35 cellular contexts compared by ENCODE assay signal in the genomic region with DNA sequence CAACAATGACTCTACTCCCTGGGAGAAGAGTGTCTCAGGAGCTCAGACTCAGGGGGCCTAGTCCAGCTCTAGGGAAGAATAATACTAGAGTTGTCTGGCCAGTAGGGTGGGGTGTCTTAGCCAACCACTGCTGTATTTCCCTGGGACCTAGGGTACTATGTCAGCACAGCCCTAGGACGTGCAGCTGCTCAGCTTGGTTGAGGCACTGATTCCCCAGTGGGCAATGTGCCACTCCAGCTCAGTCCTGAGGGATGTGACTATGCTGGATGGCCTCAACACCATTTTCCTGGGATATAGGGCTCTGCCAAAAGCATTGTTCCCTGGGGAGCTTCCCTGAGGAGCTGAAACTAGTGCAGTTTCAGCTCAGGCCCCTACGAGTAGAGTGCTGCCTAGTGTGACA. TPM values are rescaled to one million over a fixed set of nuclear protein-coding genes. Genes with fewer than 3 reads are reported as not detected.
"Had no signal": no experiment of that assay in that cellular context is flagged by ENCODE, and none has a peak within 500 bp of the region (broad histone marks: within the 10 kb centered on the region; RNA-seq: fewer than 3 reads in every experiment).

No MANE protein-coding gene starts in this region.

- H3K27me3 ChIP-seq: ascending aorta, cardiac muscle cell had no signal

- H3K36me3 ChIP-seq: ascending aorta, cardiac muscle cell had no signal

- DNase-seq: activated B cell treated with CpG ODN at 0.5 μM for 24 hours; activated CD4-positive, alpha-beta memory T cell treated with anti-CD3 and anti-CD28 coated beads for 36 hours; activated CD4-positive, alpha-beta T cell treated with anti-CD3 and anti-CD28 coated beads for 4 hours; activated CD4-positive, alpha-beta T cell treated with anti-CD3 and anti-CD28 coated beads, Interleukin-2, amount 10 ng/mL, durations not matched to agents 24 days and 14 days; activated CD4-positive, alpha-beta T cell treated with anti-CD3 and anti-CD28 coated beads, Interleukin-2, amount 50 U/mL, for 1 hour; activated CD4-positive, alpha-beta T cell treated with anti-CD3 and anti-CD28 coated beads, Interleukin-2, amount 50 U/mL, for 4 hours; activated CD4-positive, CD25-positive, alpha-beta regulatory T cell treated with anti-CD3 and anti-CD28 coated beads, Interleukin-2, amount 50 U/mL, for 72 hours; activated CD8-positive, alpha-beta memory T cell treated with anti-CD3 and anti-CD28 coated beads, Interleukin-2, amount 50 U/mL, for 4 hours; activated CD8-positive, alpha-beta T cell treated with anti-CD3 and anti-CD28 coated beads for 36 hours; activated effector memory CD4-positive, alpha-beta T cell treated with anti-CD3 and anti-CD28 coated beads, Interleukin-2, amount 50 U/mL, for 16 hours; activated gamma-delta T cell treated with Interleukin-2 at 50 U/mL for 16 hours; activated naive CD4-positive, alpha-beta T cell; activated naive CD4-positive, alpha-beta T cell treated with anti-CD3 and anti-CD28 coated beads for 36 hours; activated naive CD4-positive, alpha-beta T cell treated with anti-CD3 and anti-CD28 coated beads, Interleukin-2, amount 50 U/mL, for 16 hours; activated naive CD8-positive, alpha-beta T cell treated with anti-CD3 and anti-CD28 coated beads for 36 hours; activated T-cell treated with anti-CD3 and anti-CD28 coated beads for 4 hours; activated T-cell treated with anti-CD3 and anti-CD28 coated beads, Interleukin-2, amount 50 U/mL, for 1 hour; activated T-cell treated with anti-CD3 and anti-CD28 coated beads, Interleukin-2, amount 50 U/mL, for 4 hours; activated T-cell treated with anti-CD3 and anti-CD28 coated beads, Interleukin-2, amount 50 U/mL, for 72 hours; amygdala; anterior cingulate cortex; caudate nucleus; cerebellar nuclear complex; T-cell; T-helper 17 cell; T-helper 9 cell had no signal

- ATAC-seq: activated CD8-positive, alpha-beta T cell treated with anti-CD3 and anti-CD28 coated beads for 36 hours; activated naive CD4-positive, alpha-beta T cell treated with anti-CD3 and anti-CD28 coated beads, Interleukin-2, amount 50 U/mL, for 72 hours; activated T-cell treated with anti-CD3 and anti-CD28 coated beads, Interleukin-2, amount 50 U/mL, for 4 hours; activated T-cell treated with anti-CD3 and anti-CD28 coated beads, Interleukin-2, amount 50 U/mL, for 72 hours; activated T-helper 17 cell treated with anti-CD3 and anti-CD28 coated beads, Interleukin-2, amount 50 U/mL, for 72 hours; T-cell; T-helper 17 cell had no signal

- H3K4me3 ChIP-seq: ascending aorta, cardiac muscle cell had no signal

- H3K4me1 ChIP-seq: ascending aorta had no signal

- H3K27ac ChIP-seq: ascending aorta, cardiac muscle cell, VCaP had no signal

- FAIRE-seq: bronchial epithelial cell, TTC549 had no signal

RNA-seq across cellular contexts. Expression of gene TNN, which starts 47.4 kb away (rescaled TPM):
- total RNA-seq: activated B cell treated with CpG ODN at 0.5 μM for 24 hours; activated CD4-positive, alpha-beta T cell treated with anti-CD3 and anti-CD28 coated beads, Interleukin-2, amount 10 ng/mL, durations not matched to agents 24 days and 14 days; activated naive CD4-positive, alpha-beta T cell treated with anti-CD3 and anti-CD28 coated beads for 36 hours; activated naive CD4-positive, alpha-beta T cell treated with anti-CD3 and anti-CD28 coated beads, Interleukin-2, amount 50 U/mL, for 72 hours; activated T-cell treated with anti-CD3 and anti-CD28 coated beads, Interleukin-2, amount 50 U/mL, for 4 hours; activated T-cell treated with anti-CD3 and anti-CD28 coated beads, Interleukin-2, amount 50 U/mL, for 72 hours; activated T-helper 1 cell treated with anti-CD3 and anti-CD28 coated beads, Interleukin-12 subunit alpha, Interleukin-12 subunit beta, Interleukin-2, Interleukin-4 antibody, amounts not matched to agents 30 ng/mL and 10 ng/mL and 1 ng/mL, durations not matched to agents 14 hours and 24 hours and 36 hours; activated T-helper 17 cell treated with anti-CD3 and anti-CD28 coated beads, Interleukin-2, amount 50 U/mL, for 72 hours; bronchial epithelial cell; cardiac muscle cell; T-cell; T-helper 1 cell treated with Interleukin-12 subunit alpha and Interleukin-12 subunit beta and Interleukin-4 antibody, amounts not matched to agents 30 ng/mL and 1 ng/mL, for 36 hours; T-helper 17 cell had no signal
- polyA plus RNA-seq: cardiac muscle cell had no signal
